In the genomic region with DNA sequence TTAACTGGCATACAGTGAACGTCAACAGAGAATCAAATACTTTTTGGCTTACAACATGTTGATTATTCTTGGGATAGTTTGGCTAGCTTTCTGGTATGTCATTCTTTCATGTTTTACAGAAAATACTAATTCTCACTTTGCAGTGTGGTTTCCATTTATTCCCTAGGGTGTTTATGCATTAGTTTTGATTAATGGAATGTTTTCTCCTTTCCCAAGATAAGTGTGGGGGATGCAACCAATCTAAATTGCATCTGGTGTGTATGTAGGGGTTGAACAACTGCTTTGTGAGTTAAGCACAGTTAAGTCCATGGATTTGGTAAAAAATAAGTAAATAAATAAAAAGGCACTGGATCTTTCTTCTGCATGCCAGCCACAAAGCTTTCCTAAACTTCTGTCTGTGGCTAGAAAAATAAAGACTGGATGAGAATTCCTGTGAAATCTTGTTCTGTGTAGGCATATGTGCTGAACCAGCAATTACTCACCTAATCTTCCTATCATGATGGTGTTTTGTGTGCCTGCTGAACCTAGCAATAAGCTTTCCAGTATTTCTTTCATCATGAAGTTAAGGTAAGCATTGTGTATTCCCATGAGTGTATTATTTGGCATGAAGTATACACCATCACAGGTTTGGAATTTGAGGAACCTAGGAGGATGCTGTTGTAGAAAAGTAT, we compare ENCODE assay signal across 1 cellular context.
TF ChIP-seq lines count a peak whose summit lies in the region.

No MANE protein-coding gene starts in this region.

TF ChIP-seq in HepG2, 621 proteins besides CTCF, POLR2A, EP300 and RAD21:
- peak; percentile 62 for TF ChIP-seq MAFF (IDR thresholded peaks at IDR 0.05; ENCODE audit: low read depth, low read length)
- TF ChIP-seq ZBTB7B (CRISPR knock-in tag; IDR thresholded peaks at IDR 0.05): no peak
- peak; percentile 71 to 76 for TF ChIP-seq MAFK (conservative IDR thresholded peaks at IDR 0.05 in 1 of 2, IDR thresholded peaks at IDR 0.05 in 1 of 2; ENCODE audit: low read length in 2 of 2)
